In genomic region chr5:37859805-37860204, GRCh38 we compare ENCODE assay signal across 14 cellular contexts.
DNase-seq lines count a peak whose midpoint lies in the region; ATAC-seq and FAIRE-seq lines count a peak whose summit lies in the region.
"Had no signal": no experiment of that assay in that cellular context is flagged by ENCODE, and none has a peak within 500 bp of the region (broad histone marks: within the 10 kb centered on the region; RNA-seq: fewer than 3 reads in every experiment).

No MANE protein-coding gene starts in this region.

- H3K9me3 Mint-ChIP-seq in stimulated activated naive B cell treated with anti-CD40 and anti-IgM and Interleukin-4, amounts not matched to agents 10 μg/mL and 1 μg/mL and 100 μg/mL, for 72 hours = peaks cover 3 to 4% of the 10 kb centered on the region in 2 donors
- peaks cover 4% of the 10 kb centered on the region for H3K9me3 Mint-ChIP-seq in stimulated activated effector memory CD8-positive, alpha-beta T cell treated with anti-CD3 and anti-CD28 coated beads, Interleukin-12 subunit alpha, Interleukin-12 subunit beta, amount 100 ng/mL, for 72 hours

- no peaks in the 10 kb centered on the region for H3K36me3 Mint-ChIP-seq in stimulated activated naive B cell treated with anti-CD40 and anti-IgM and Interleukin-4, amounts not matched to agents 10 μg/mL and 1 μg/mL and 100 μg/mL, for 72 hours
- H3K36me3 Mint-ChIP-seq in stimulated activated effector memory CD8-positive, alpha-beta T cell treated with anti-CD3 and anti-CD28 coated beads, Interleukin-12 subunit alpha, Interleukin-12 subunit beta, amount 100 ng/mL, for 72 hours = no peaks in the 10 kb centered on the region

- ATAC-seq in HG02759 (IDR thresholded peaks at IDR 0.05; ENCODE audit: unreplicated experiment) = peak; percentile 99
- ATAC-seq in HG03558 (IDR thresholded peaks at IDR 0.05; ENCODE audit: extremely low read depth, unreplicated experiment) = peak; percentile 97
- ATAC-seq in stimulated activated naive B cell treated with anti-CD40 and anti-IgM and Interleukin-4, amounts not matched to agents 10 μg/mL and 1 μg/mL and 100 μg/mL, for 72 hours (replicated peaks) = peak; percentile 97 to 98
- ATAC-seq in stimulated activated effector memory CD8-positive, alpha-beta T cell treated with anti-CD3 and anti-CD28 coated beads, Interleukin-12 subunit alpha, Interleukin-12 subunit beta, amount 100 ng/mL, for 72 hours = no peak
- ATAC-seq: gastroesophageal sphincter had no signal

- no peak for DNase-seq in GM19239 (ENCODE audit: insufficient read length, low spot score)
- DNase-seq in stimulated activated naive B cell treated with anti-CD40 and anti-IgM and Interleukin-4, amounts not matched to agents 10 μg/mL and 1 μg/mL and 100 μg/mL, for 72 hours = peak; percentile 14
- DNase-seq in stimulated activated effector memory CD8-positive, alpha-beta T cell treated with anti-CD3 and anti-CD28 coated beads, Interleukin-12 subunit alpha, Interleukin-12 subunit beta, amount 100 ng/mL, for 72 hours (ENCODE audit: low spot score in 2 of 2) = no peak
- no peak for DNase-seq in superior temporal gyrus (ENCODE audit: extremely low spot score)
- no peak for DNase-seq in iPS-NIHi7 (ENCODE audit: extremely low spot score)
- DNase-seq: activated T-cell treated with anti-CD3 and anti-CD28 coated beads, Interleukin-2, amount 50 U/mL, for 1 hour; DMS79 treated with DMSO at 0.1 percent for 48 hours; NCI-H2171 treated with DMSO at 0.1 percent for 48 hours; small intestine; T-helper 2 cell had no signal

- peak; percentile 56 for FAIRE-seq in GM19239 (lab: Jason Lieb, UNC)
- FAIRE-seq: small intestine had no signal

- H3K4me1 Mint-ChIP-seq in stimulated activated naive B cell treated with anti-CD40 and anti-IgM and Interleukin-4, amounts not matched to agents 10 μg/mL and 1 μg/mL and 100 μg/mL, for 72 hours = no peaks in the 10 kb centered on the region
- H3K4me1 Mint-ChIP-seq in stimulated activated effector memory CD8-positive, alpha-beta T cell treated with anti-CD3 and anti-CD28 coated beads, Interleukin-12 subunit alpha, Interleukin-12 subunit beta, amount 100 ng/mL, for 72 hours = no peaks in the 10 kb centered on the region

- H3K27ac Mint-ChIP-seq in stimulated activated naive B cell treated with anti-CD40 and anti-IgM and Interleukin-4, amounts not matched to agents 10 μg/mL and 1 μg/mL and 100 μg/mL, for 72 hours = no peak overlapping the region
- no peak overlapping the region for H3K27ac Mint-ChIP-seq in stimulated activated effector memory CD8-positive, alpha-beta T cell treated with anti-CD3 and anti-CD28 coated beads, Interleukin-12 subunit alpha, Interleukin-12 subunit beta, amount 100 ng/mL, for 72 hours
- H3K27ac Mint-ChIP-seq: stimulated activated naive CD8-positive, alpha-beta T cell treated with anti-CD3 and anti-CD28 coated beads, Interleukin-15, Interleukin-2, amounts not matched to agents 100 ng/mL and 50 ng/mL, for 24 hours had no signal

- H3K4me3 Mint-ChIP-seq in stimulated activated naive B cell treated with anti-CD40 and anti-IgM and Interleukin-4, amounts not matched to agents 10 μg/mL and 1 μg/mL and 100 μg/mL, for 72 hours = no peak overlapping the region
- no peak overlapping the region for H3K4me3 Mint-ChIP-seq in stimulated activated effector memory CD8-positive, alpha-beta T cell treated with anti-CD3 and anti-CD28 coated beads, Interleukin-12 subunit alpha, Interleukin-12 subunit beta, amount 100 ng/mL, for 72 hours
- H3K4me3 Mint-ChIP-seq: stimulated activated naive CD8-positive, alpha-beta T cell treated with anti-CD3 and anti-CD28 coated beads, Interleukin-15, Interleukin-2, amounts not matched to agents 100 ng/mL and 50 ng/mL, for 24 hours had no signal

- H3K27me3 Mint-ChIP-seq in stimulated activated naive B cell treated with anti-CD40 and anti-IgM and Interleukin-4, amounts not matched to agents 10 μg/mL and 1 μg/mL and 100 μg/mL, for 72 hours = peaks cover 20 to 32% of the 10 kb centered on the region in 2 donors
